2 cellular contexts compared by ENCODE assay signal in genomic region chr21:46156678-46157077, GRCh38.
TF ChIP-seq lines count a peak whose summit lies in the region.

No MANE protein-coding gene starts in this region.

TF ChIP-seq in liver, 16 proteins besides CTCF, POLR2A, EP300 and RAD21:
- TF ChIP-seq TAF1 (conservative IDR thresholded peaks at IDR 0.05) (no peak), MAX (IDR thresholded peaks at IDR 0.05) (no peak), FOXA1 (IDR thresholded peaks at IDR 0.05) (no peak)

TF ChIP-seq in HepG2, 621 proteins besides CTCF, POLR2A, EP300 and RAD21:
- TF ChIP-seq MED1 (CRISPR knock-in tag; IDR thresholded peaks at IDR 0.05) (no peak), ZNF841 (CRISPR knock-in tag; IDR thresholded peaks at IDR 0.05; ENCODE audit: borderline replicate concordance) (no peak), ZNF292 (CRISPR knock-in tag; IDR thresholded peaks at IDR 0.05; ENCODE audit: borderline replicate concordance, low read depth) (no peak), ZNF619 (CRISPR knock-in tag; IDR thresholded peaks at IDR 0.05) (no peak)
- TF ChIP-seq, protein P1, sequence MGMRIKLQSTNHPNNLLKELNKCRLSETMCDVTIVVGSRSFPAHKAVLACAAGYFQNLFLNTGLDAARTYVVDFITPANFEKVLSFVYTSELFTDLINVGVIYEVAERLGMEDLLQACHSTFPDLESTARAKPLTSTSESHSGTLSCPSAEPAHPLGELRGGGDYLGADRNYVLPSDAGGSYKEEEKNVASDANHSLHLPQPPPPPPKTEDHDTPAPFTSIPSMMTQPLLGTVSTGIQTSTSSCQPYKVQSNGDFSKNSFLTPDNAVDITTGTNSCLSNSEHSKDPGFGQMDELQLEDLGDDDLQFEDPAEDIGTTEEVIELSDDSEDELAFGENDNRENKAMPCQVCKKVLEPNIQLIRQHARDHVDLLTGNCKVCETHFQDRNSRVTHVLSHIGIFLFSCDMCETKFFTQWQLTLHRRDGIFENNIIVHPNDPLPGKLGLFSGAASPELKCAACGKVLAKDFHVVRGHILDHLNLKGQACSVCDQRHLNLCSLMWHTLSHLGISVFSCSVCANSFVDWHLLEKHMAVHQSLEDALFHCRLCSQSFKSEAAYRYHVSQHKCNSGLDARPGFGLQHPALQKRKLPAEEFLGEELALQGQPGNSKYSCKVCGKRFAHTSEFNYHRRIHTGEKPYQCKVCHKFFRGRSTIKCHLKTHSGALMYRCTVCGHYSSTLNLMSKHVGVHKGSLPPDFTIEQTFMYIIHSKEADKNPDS (CRISPR knock-in tag; IDR thresholded peaks at IDR 0.05) = no peak
TF ChIP-seq in HepG2: peak in this region for 0.
